In genomic region chr16:74309789-74310781, GRCh38 we compare ENCODE assay signal across 8 cellular contexts. TPM values are rescaled to one million over a fixed set of nuclear protein-coding genes. Genes with fewer than 3 reads are reported as not detected.
DNase-seq lines count a peak whose midpoint lies in the region; ATAC-seq, FAIRE-seq and TF ChIP-seq lines count a peak whose summit lies in the region.

No MANE protein-coding gene starts in this region.

- peaks cover 31% of the 10 kb centered on the region for H3K36me3 Mint-ChIP-seq in MCF 10A (ENCODE audit: insufficient read depth, unreplicated experiment)

- no peak overlapping the region for H3K27ac Mint-ChIP-seq in MCF 10A (ENCODE audit: low read depth, unreplicated experiment)

- peaks cover 8% of the 10 kb centered on the region for H3K9me3 Mint-ChIP-seq in MCF 10A (ENCODE audit: unreplicated experiment)

- BruUV-seq in MCF 10A (replicated peaks; lab: Mats Ljungman, UMichigan), result no TSS peak

- intact Hi-C loops in MCF 10A (cut with micrococcal nuclease) (loop anchor here (1.0 to 10.0 kb wide), 3 partner anchors 121 to 555 kb away; no protein-coding TSS in a partner anchor), left colon (cut with DNase I, micrococcal nuclease) (no loop called here)

- TF ChIP-seq CTCF in GM20000 (IDR thresholded peaks at IDR 0.05; ENCODE audit: extremely low read depth, missing control alignments), result peak; percentile 53
- TF ChIP-seq CTCF in MCF 10A (IDR thresholded peaks at IDR 0.05; ENCODE audit: unreplicated experiment), result peak; percentile 72

- H3K4me1 Mint-ChIP-seq in MCF 10A (ENCODE audit: insufficient read depth, unreplicated experiment), result no peaks in the 10 kb centered on the region

- FAIRE-seq in urothelium cell line (lab: Jason Lieb, UNC), result no peak

- POLR2A ChIA-PET in MCF 10A (lab: Yijun Ruan, JAX), result interaction anchor here (0.5 to 4.5 kb wide), 2 partner anchors 13 to 17 kb away, joined by 3 to 20 read pairs; partner anchors contain the start of gene PSMD7

- H3K4me3 Mint-ChIP-seq in MCF 10A (ENCODE audit: unreplicated experiment), result no peak overlapping the region

- H3K27me3 Mint-ChIP-seq in MCF 10A (ENCODE audit: insufficient read depth, unreplicated experiment), result no peaks in the 10 kb centered on the region

- CTCF ChIA-PET in MCF 10A (lab: Yijun Ruan, JAX), result interaction anchor here (0.6 to 4.4 kb wide), 24 partner anchors 8 to 1316 kb away, joined by 3 to 27 read pairs (median 4); partner anchors contain the start of gene PSMD7

- DNase-seq in Caki2 (ENCODE audit: low read depth) (peak; percentile 50), GM20000 (ENCODE audit: low spot score) (peak; percentile 52), NCI-H526 treated with DMSO at 0.1 percent for 48 hours (lab: John Stamatoyannopoulos, UW) (peak; percentile 5), MCF 10A (ENCODE audit: unreplicated experiment) (peak; percentile 62), left colon (no peak), urothelium cell line (ENCODE audit: low spot score) (peak; percentile 60)

- peak; percentile 70 for ATAC-seq in left colon
- ATAC-seq in HG03439 (IDR thresholded peaks at IDR 0.05; ENCODE audit: unreplicated experiment), result no peak
- no peak for ATAC-seq in GM21423 (IDR thresholded peaks at IDR 0.05; ENCODE audit: unreplicated experiment)

- in situ Hi-C loops in Caki2 (cut with HindIII; ENCODE audit: low pct_unique_long_range_greater_than_20kb, low sequenced_read_pairs), result no loop called here

RNA-seq across cellular contexts. Expression of gene PSMD7, which starts 13.5 kb away (rescaled TPM):
- total RNA-seq in Caki2 (2014; rRNA removed; shearing (Covaris generic); ENCODE audit: low replicate concordance), result 95.1 and 107 TPM in 2 replicates
- total RNA-seq in MCF 10A (2022) (141 and 172 TPM in 2 replicates), left colon (10 to 100 TPM; 64.8 to 90.4 TPM)

Comparison
In these comparisons a context has a peak if more than half of its experiments do, and no peak if none do; other contexts are left out.
1. DNase-seq: peak in Caki2 (single experiment), GM20000 (single experiment), NCI-H526 treated with DMSO at 0.1 percent for 48 hours (single experiment), MCF 10A (single experiment) and urothelium cell line (single experiment); none in left colon (0 of 2).